8 cellular contexts compared by ENCODE assay signal in the genomic region with DNA sequence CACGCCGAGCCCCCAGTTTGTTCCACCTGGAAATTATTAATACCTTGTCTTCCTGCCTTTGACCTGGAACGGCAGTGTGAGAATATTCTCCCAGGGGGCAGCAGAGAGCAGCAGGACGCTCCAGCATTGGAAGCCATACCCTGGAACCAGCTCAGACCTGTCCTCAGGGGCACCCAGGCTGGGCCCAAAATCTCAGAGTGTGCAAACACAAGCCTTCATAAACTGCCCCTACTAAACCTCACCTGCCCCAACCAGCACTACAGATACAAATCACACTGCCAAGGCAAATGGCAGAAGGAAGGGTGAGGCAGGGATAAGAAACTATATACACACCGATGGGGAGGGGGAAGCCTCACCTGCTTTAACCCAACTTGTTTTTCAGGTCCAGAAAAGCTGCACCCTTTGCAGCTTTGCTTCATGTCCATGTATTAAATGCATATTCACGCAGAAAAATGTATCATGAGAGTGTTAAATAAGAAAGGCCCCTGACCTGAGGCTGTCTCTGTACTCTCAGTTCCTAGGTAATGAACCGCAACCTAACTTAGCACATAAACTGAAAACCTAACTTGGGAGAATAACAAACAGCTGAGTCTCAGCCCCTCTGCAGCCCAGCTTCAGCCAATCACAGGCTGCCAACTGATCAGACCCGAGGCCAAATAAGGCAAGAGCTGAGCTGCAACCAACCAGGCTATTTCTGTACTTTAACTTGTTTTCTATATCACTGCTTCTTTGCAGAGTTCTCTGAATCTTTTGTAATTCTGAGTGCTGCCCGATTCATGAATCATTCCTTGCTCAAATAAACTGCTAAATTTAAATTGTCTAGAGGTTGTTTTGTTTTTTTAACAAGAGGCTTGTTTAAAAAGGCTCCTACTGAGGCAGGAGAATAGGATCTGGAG.
A peak's percentile ranks its signal among the peaks of the same experiment; 100 is the strongest.
DNase-seq lines count a peak whose midpoint lies in the region; ATAC-seq and TF ChIP-seq lines count a peak whose summit lies in the region.

No MANE protein-coding gene starts in this region.

- no peaks in the 10 kb centered on the region for H3K79me2 ChIP-seq in PC-3 (ENCODE audit: low read length)

- BruUV-seq in PC-3 (replicated peaks; lab: Mats Ljungman, UMichigan), result no TSS peak

- ATAC-seq in GM21528 (IDR thresholded peaks at IDR 0.05; ENCODE audit: low FRiP score, unreplicated experiment) (peak; percentile 92), PC-3 (peak; percentile 88), psoas muscle (peak; percentile 71 to 95 (median 92)), HG02840 (IDR thresholded peaks at IDR 0.05; ENCODE audit: low FRiP score, unreplicated experiment) (no peak)

- H3K9ac ChIP-seq in HUES48 (ENCODE audit: low read depth, low read length) (0 out of 2 replicates have a peak overlapping the region, but pooled peaks have one; percentile 36), PC-3 (ENCODE audit: low read length) (peak overlapping the region; percentile 39)

- POLR2A ChIA-PET in PC-3 (lab: Charles Lee; ENCODE audit: unreplicated experiment), result interaction anchor here (0.9 to 1.4 kb wide), 2 partner anchors 32 to 165 kb away, joined by 3 to 9 read pairs; no protein-coding TSS in a partner anchor

- no peaks in the 10 kb centered on the region for H3K36me3 ChIP-seq in HUES48 (ENCODE audit: control insufficient read depth, insufficient read depth, low read length)
- no peaks in the 10 kb centered on the region for H3K36me3 ChIP-seq in PC-3 (ENCODE audit: low read depth, low read length)
- no peaks in the 10 kb centered on the region for H3K36me3 ChIP-seq in psoas muscle (ENCODE audit: insufficient read depth in 1 of 2, low read depth in 1 of 2)

- TF ChIP-seq CTCF in PC-3 (conservative IDR thresholded peaks at IDR 0.05; ENCODE audit: low read depth, low read length) (peak; percentile 94), psoas muscle (IDR thresholded peaks at IDR 0.05) (peak; percentile 76)

- H4K20me1 ChIP-seq in PC-3 (ENCODE audit: low read length), result no peaks in the 10 kb centered on the region

- H3K4me3 ChIP-seq in HUES48 (ENCODE audit: low read depth, low read length) (no peak overlapping the region), PC-3 (ENCODE audit: low read length) (peak overlapping the region; percentile 20; the same call in 1 of the 2 replicates), psoas muscle (no peak overlapping the region)

- H3F3A ChIP-seq in PC-3 (ENCODE audit: low read length, unreplicated experiment), result no peaks in the 10 kb centered on the region

- WGBS in psoas muscle, 3 donors, result 48 to 51% (median 49%) methylated on average over 9 of the region's 9 CpGs

- H3K4me2 ChIP-seq in PC-3 (ENCODE audit: low read length), result peak overlapping the region; percentile 61

- peak overlapping the region; percentile 85 for H3K27ac ChIP-seq in HUES48 (ENCODE audit: low read depth, low read length)
- H3K27ac ChIP-seq in PC-3 (ENCODE audit: low read length), result peak overlapping the region; percentile 66
- H3K27ac ChIP-seq in psoas muscle, result no peak overlapping the region

- DNase-seq in Daoy (ENCODE audit: low read depth), result peak; percentile 61
- peak; percentile 85 for DNase-seq in PC-3
- peak; percentile 14 for DNase-seq in activated T-helper 1 cell treated with Interleukin-2 at 50 U/mL for 16 hours (ENCODE audit: low read depth)
- DNase-seq in globus pallidus (ENCODE audit: low spot score), result peak; percentile 15
- peak; percentile 59 to 66 for DNase-seq in psoas muscle

- no peaks in the 10 kb centered on the region for H3K9me2 ChIP-seq in PC-3 (replicated peaks; ENCODE audit: low read length)

- CTCF ChIA-PET in PC-3 (lab: Charles Lee), result interaction anchor here (0.6 to 1.9 kb wide), 8 partner anchors 33 to 381 kb away, joined by 3 to 27 read pairs (median 3); no protein-coding TSS in a partner anchor

- peak overlapping the region; percentile 76 for H2AFZ ChIP-seq in PC-3 (ENCODE audit: low read length)

- H3K9me3 ChIP-seq in HUES48 (ENCODE audit: control insufficient read depth, insufficient read depth, low read length) (no peaks in the 10 kb centered on the region), PC-3 (ENCODE audit: low read length) (no peaks in the 10 kb centered on the region), psoas muscle (no peaks in the 10 kb centered on the region)

- H3K27me3 ChIP-seq in HUES48 (ENCODE audit: control insufficient read depth, insufficient read depth, low read length), result no peaks in the 10 kb centered on the region
- H3K27me3 ChIP-seq in PC-3 (ENCODE audit: low read length), result no peaks in the 10 kb centered on the region
- H3K27me3 ChIP-seq in psoas muscle (ENCODE audit: insufficient read depth in 3 of 3, low read length in 2 of 3), result no peaks in the 10 kb centered on the region

- H3K4me1 ChIP-seq in HUES48 (ENCODE audit: control insufficient read depth, insufficient read depth, low read length) (peaks cover 11% of the 10 kb centered on the region), PC-3 (ENCODE audit: insufficient read depth, low read length) (peaks cover 21% of the 10 kb centered on the region), psoas muscle (no peaks in the 10 kb centered on the region)

- intact Hi-C loops in PC-3 (cut with micrococcal nuclease) (loop anchor here (1.0 to 5.0 kb wide), 4 partner anchors 33 to 166 kb away; a partner anchor contains a TSS), psoas muscle (cut with DNase I) (loop anchor here (2.0 to 10.0 kb wide), 2 partner anchors 163 to 167 kb away; no protein-coding TSS in a partner anchor)

Comparison
In these comparisons a context has a peak if more than half of its experiments do, and no peak if none do; other contexts are left out.
1. DNase-seq: peak in every context shown above with its lines; median percentile 85 in PC-3; 62 in psoas muscle; 61 in Daoy; 15 in globus pallidus; 14 in activated T-helper 1 cell treated with Interleukin-2 at 50 U/mL for 16 hours.